ENCODE assay signal across 9 cellular contexts in the genomic region with DNA sequence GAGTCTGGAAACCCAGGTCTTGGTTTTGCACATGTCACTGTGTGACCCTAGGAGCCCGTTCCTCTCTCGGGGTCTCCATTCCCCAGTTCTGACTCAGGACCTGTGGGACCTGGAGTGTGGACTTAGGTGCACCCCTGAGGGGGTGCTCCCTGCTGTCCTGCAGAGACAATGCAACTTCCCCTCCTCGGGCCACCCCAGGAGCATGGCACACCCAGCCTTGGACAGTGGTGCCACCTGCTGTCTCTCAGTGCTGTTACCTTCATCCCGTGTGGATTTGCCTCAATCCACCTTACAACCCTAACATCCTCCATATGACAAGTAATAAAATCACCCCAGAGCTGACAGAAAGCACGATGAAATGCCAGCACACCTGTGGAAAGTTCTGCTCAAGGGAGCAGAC. TPM values are rescaled to one million over a fixed set of nuclear protein-coding genes. Genes with fewer than 3 reads are reported as not detected.
DNase-seq lines count a peak whose midpoint lies in the region; ATAC-seq and TF ChIP-seq lines count a peak whose summit lies in the region.
"Had no signal": no experiment of that assay in that cellular context is flagged by ENCODE, and none has a peak within 500 bp of the region (broad histone marks: within the 10 kb centered on the region; RNA-seq: fewer than 3 reads in every experiment).

No MANE protein-coding gene starts in this region.

- H3K27ac ChIP-seq in heart right ventricle = no peak overlapping the region

- H3K36me3 ChIP-seq in heart right ventricle = peaks cover 0 to 70% (median 8%) of the 10 kb centered on the region in 9 donors

- POLR2A ChIA-PET in activated CD4-positive, alpha-beta T cell treated with anti-CD3 and anti-CD28 coated beads, Interleukin-2, amount 10 ng/mL, durations not matched to agents 7 days and 5 days (lab: Charles Lee) = no interaction called here

- CTCF ChIA-PET in activated CD4-positive, alpha-beta T cell treated with anti-CD3 and anti-CD28 coated beads, Interleukin-2, amount 10 ng/mL, durations not matched to agents 7 days and 5 days (lab: Charles Lee) = interaction anchor here (1.3 to 1.5 kb wide), 2 partner anchors 91 to 92 kb away, joined by 3 read pairs; no protein-coding TSS in a partner anchor

- no peaks in the 10 kb centered on the region for H3K9me3 ChIP-seq in heart right ventricle

- H3K27me3 Mint-ChIP-seq in activated CD4-positive, alpha-beta T cell treated with anti-CD3 and anti-CD28 coated beads, Interleukin-2, amount 10 ng/mL, durations not matched to agents 7 days and 5 days = no peaks in the 10 kb centered on the region
- peaks cover 6% of the 10 kb centered on the region in 2 donors for H3K27me3 Mint-ChIP-seq in stimulated activated naive B cell treated with anti-CD40 and anti-IgM and Interleukin-4, amounts not matched to agents 10 μg/mL and 1 μg/mL and 100 μg/mL, for 72 hours

- intact Hi-C loops in heart right ventricle (cut with DNase I) = loop anchor here (1.0 to 10.0 kb wide), 7 partner anchors 57 to 90 kb away; no protein-coding TSS in a partner anchor

- TF ChIP-seq CTCF in heart right ventricle (IDR thresholded peaks at IDR 0.05) = peak; percentile 30 to 66 (median 55)

- H3K27ac Mint-ChIP-seq in activated CD4-positive, alpha-beta T cell treated with anti-CD3 and anti-CD28 coated beads, Interleukin-2, amount 10 ng/mL, durations not matched to agents 7 days and 5 days = no peak overlapping the region
- H3K27ac Mint-ChIP-seq in stimulated activated naive B cell treated with anti-CD40 and anti-IgM and Interleukin-4, amounts not matched to agents 10 μg/mL and 1 μg/mL and 100 μg/mL, for 72 hours = no peak overlapping the region

- peak in 7 of 8 donors; percentile 35 to 76 (median 66) for ATAC-seq in heart right ventricle
- peak; percentile 59 to 71 for ATAC-seq in stimulated activated naive B cell treated with anti-CD40 and anti-IgM and Interleukin-4, amounts not matched to agents 10 μg/mL and 1 μg/mL and 100 μg/mL, for 72 hours (replicated peaks)
- no peak for ATAC-seq in HG03196 (IDR thresholded peaks at IDR 0.05; ENCODE audit: unreplicated experiment)
- no peak for ATAC-seq in HG03097 (IDR thresholded peaks at IDR 0.05; ENCODE audit: low FRiP score, unreplicated experiment)

- H3K4me3 ChIP-seq in heart right ventricle = no peak overlapping the region

- H3K9me3 Mint-ChIP-seq in activated CD4-positive, alpha-beta T cell treated with anti-CD3 and anti-CD28 coated beads, Interleukin-2, amount 10 ng/mL, durations not matched to agents 7 days and 5 days = no peaks in the 10 kb centered on the region
- H3K9me3 Mint-ChIP-seq in stimulated activated naive B cell treated with anti-CD40 and anti-IgM and Interleukin-4, amounts not matched to agents 10 μg/mL and 1 μg/mL and 100 μg/mL, for 72 hours = no peaks in the 10 kb centered on the region

- no peaks in the 10 kb centered on the region for H3K4me1 Mint-ChIP-seq in activated CD4-positive, alpha-beta T cell treated with anti-CD3 and anti-CD28 coated beads, Interleukin-2, amount 10 ng/mL, durations not matched to agents 7 days and 5 days
- no peaks in the 10 kb centered on the region for H3K4me1 Mint-ChIP-seq in stimulated activated naive B cell treated with anti-CD40 and anti-IgM and Interleukin-4, amounts not matched to agents 10 μg/mL and 1 μg/mL and 100 μg/mL, for 72 hours

- peak; percentile 32 for DNase-seq in activated CD4-positive, alpha-beta T cell treated with anti-CD3 and anti-CD28 coated beads, Interleukin-2, amount 10 ng/mL, durations not matched to agents 7 days and 5 days
- DNase-seq in heart right ventricle (no peak), kidney glomerular epithelial cell (lab: John Stamatoyannopoulos, UW) (no peak)
- DNase-seq in stimulated activated naive B cell treated with anti-CD40 and anti-IgM and Interleukin-4, amounts not matched to agents 10 μg/mL and 1 μg/mL and 100 μg/mL, for 72 hours = no peak

- WGBS in heart right ventricle, 2 donors = 59 to 62% methylated on average over 5 of the region's 5 CpGs

- H3K4me1 ChIP-seq in heart right ventricle = peaks cover 0 to 3% (median 0%) of the 10 kb centered on the region in 9 donors

- peaks cover 12% of the 10 kb centered on the region for H3K36me3 Mint-ChIP-seq in activated CD4-positive, alpha-beta T cell treated with anti-CD3 and anti-CD28 coated beads, Interleukin-2, amount 10 ng/mL, durations not matched to agents 7 days and 5 days (ENCODE audit: low read depth)
- no peaks in the 10 kb centered on the region for H3K36me3 Mint-ChIP-seq in stimulated activated naive B cell treated with anti-CD40 and anti-IgM and Interleukin-4, amounts not matched to agents 10 μg/mL and 1 μg/mL and 100 μg/mL, for 72 hours

- no peak overlapping the region for H3K4me3 Mint-ChIP-seq in activated CD4-positive, alpha-beta T cell treated with anti-CD3 and anti-CD28 coated beads, Interleukin-2, amount 10 ng/mL, durations not matched to agents 7 days and 5 days
- no peak overlapping the region for H3K4me3 Mint-ChIP-seq in stimulated activated naive B cell treated with anti-CD40 and anti-IgM and Interleukin-4, amounts not matched to agents 10 μg/mL and 1 μg/mL and 100 μg/mL, for 72 hours

- TF ChIP-seq EP300 in Ishikawa (IDR thresholded peaks at IDR 0.05; ENCODE audit: borderline replicate concordance) = no peak

- peak; percentile 79 for TF ChIP-seq RAD21 in Ishikawa (IDR thresholded peaks at IDR 0.05; ENCODE audit: low read depth)

- H3K27me3 ChIP-seq in heart right ventricle = no peaks in the 10 kb centered on the region

TF ChIP-seq in Ishikawa, 13 proteins besides CTCF, POLR2A, EP300 and RAD21:
- TF ChIP-seq ZBTB7A (IDR thresholded peaks at IDR 0.05; ENCODE audit: low read depth) (no peak), REST (IDR thresholded peaks at IDR 0.05; ENCODE audit: low read depth) (no peak), NFIC (IDR thresholded peaks at IDR 0.05) (no peak), TEAD4 (IDR thresholded peaks at IDR 0.05) (no peak), YY1 (IDR thresholded peaks at IDR 0.05; ENCODE audit: low read depth) (no peak)
- TF ChIP-seq, protein P1, sequence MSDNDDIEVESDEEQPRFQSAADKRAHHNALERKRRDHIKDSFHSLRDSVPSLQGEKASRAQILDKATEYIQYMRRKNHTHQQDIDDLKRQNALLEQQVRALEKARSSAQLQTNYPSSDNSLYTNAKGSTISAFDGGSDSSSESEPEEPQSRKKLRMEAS (IDR thresholded peaks at IDR 0.05) = no peak

RNA-seq across cellular contexts. Expression of gene CRYBB3, which starts 27.5 kb away (rescaled TPM):
- under 1 TPM; 0.25 to 0.57 TPM for total RNA-seq in activated CD4-positive, alpha-beta T cell treated with anti-CD3 and anti-CD28 coated beads, Interleukin-2, amount 10 ng/mL, durations not matched to agents 7 days and 5 days
- total RNA-seq in heart right ventricle = under 1 TPM in 2 of 10 donors, not detected in 8; 0.38 to 0.44 TPM
- under 1 TPM; 0.06 to 0.37 TPM for polyA plus RNA-seq in heart right ventricle
- total RNA-seq: NCI-H460, subcutaneous adipose tissue had no signal

RNA-seq across cellular contexts. Expression of gene CRYBB2, which starts 47.3 kb away (rescaled TPM):
- total RNA-seq in activated CD4-positive, alpha-beta T cell treated with anti-CD3 and anti-CD28 coated beads, Interleukin-2, amount 10 ng/mL, durations not matched to agents 7 days and 5 days = under 1 TPM in 1 of 2 experiments, not detected in 1; 0.45 TPM
- not detected for total RNA-seq in heart right ventricle
- polyA plus RNA-seq in heart right ventricle = under 1 TPM in 1 of 2 donors, not detected in 1; 0.13 TPM
- total RNA-seq: NCI-H460, subcutaneous adipose tissue had no signal

Comparison
In these comparisons a context has a peak if more than half of its experiments do, and no peak if none do; other contexts are left out.
1. ATAC-seq: peak in heart right ventricle (7 of 8) and stimulated activated naive B cell treated with anti-CD40 and anti-IgM and Interleukin-4, amounts not matched to agents 10 μg/mL and 1 μg/mL and 100 μg/mL, for 72 hours (2 of 2); none in HG03196 (single experiment) and HG03097 (single experiment).